In the genomic region with DNA sequence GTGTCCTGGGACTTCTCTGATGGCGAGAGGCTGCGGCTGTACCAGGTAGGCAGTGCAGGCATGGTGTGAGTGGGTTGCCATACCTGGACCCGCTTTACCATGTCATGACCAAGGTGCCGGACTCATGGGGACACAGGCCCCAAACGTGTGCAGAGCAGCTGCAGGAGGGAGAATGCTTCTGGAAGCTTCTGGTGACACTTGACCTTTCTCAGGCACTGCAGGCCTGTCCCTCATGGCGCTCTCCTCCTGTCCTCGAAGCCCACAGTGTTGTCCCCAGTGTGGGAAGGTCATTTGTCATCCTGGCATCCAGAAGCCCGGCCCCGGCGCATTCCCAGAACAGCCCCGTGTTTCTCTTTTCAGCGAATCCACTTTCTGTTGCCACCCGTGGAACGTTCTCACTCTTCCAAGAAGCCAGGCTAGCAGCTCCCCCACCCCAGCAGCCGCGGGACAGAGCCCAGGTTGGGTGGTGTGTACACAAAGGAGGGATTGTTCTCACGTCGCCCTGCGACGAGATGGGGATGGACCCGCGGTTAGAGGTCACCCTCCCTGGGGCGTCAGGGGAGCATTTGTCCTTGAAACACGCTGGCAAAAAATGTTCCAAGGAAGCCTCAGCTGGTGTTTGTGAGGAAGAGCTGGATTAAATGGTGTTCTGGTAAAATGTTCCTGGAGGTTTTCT, we compare ENCODE assay signal across 1 cellular context.
TF ChIP-seq lines count a peak whose summit lies in the region.

No MANE protein-coding gene starts in this region.

TF ChIP-seq in GM23338, 12 proteins besides CTCF, POLR2A, EP300 and RAD21 (continued from another document):
- no peak for TF ChIP-seq ZNF462 (CRISPR knock-in tag; IDR thresholded peaks at IDR 0.05)
- no peak for TF ChIP-seq ZNF331 (CRISPR knock-in tag; IDR thresholded peaks at IDR 0.05; ENCODE audit: low read depth)
- no peak for TF ChIP-seq POLR2AphosphoS5 (IDR thresholded peaks at IDR 0.05; ENCODE audit: low read depth)
- no peak for TF ChIP-seq JUNB (IDR thresholded peaks at IDR 0.05; ENCODE audit: unreplicated experiment)
- TF ChIP-seq ZNF114 (CRISPR knock-in tag; IDR thresholded peaks at IDR 0.05) = no peak
- TF ChIP-seq EZH2phosphoT487 (IDR thresholded peaks at IDR 0.05; ENCODE audit: unreplicated experiment) = no peak
